1 cellular context compared by ENCODE assay signal in genomic region chr16:70427786-70428177, GRCh38.
TF ChIP-seq lines count a peak whose summit lies in the region.

No MANE protein-coding gene starts in this region.

TF ChIP-seq in HepG2, 621 proteins besides CTCF, POLR2A, EP300 and RAD21 (continued from another document):
- TF ChIP-seq AHDC1 (CRISPR knock-in tag; IDR thresholded peaks at IDR 0.05; ENCODE audit: borderline replicate concordance), result no peak
- no peak for TF ChIP-seq ZNF558 (CRISPR knock-in tag; IDR thresholded peaks at IDR 0.05; ENCODE audit: borderline replicate concordance)
- TF ChIP-seq ARID4A (CRISPR knock-in tag; IDR thresholded peaks at IDR 0.05; ENCODE audit: borderline replicate concordance), result no peak
- peak; percentile 45; the same call in 1 of the 2 replicates for TF ChIP-seq ZNF44 (CRISPR knock-in tag; IDR thresholded peaks at IDR 0.05)
- no peak for TF ChIP-seq ZNF256 (CRISPR knock-in tag; conservative IDR thresholded peaks at IDR 0.05)
- TF ChIP-seq ZNF280D (CRISPR knock-in tag; IDR thresholded peaks at IDR 0.05), result no peak
- TF ChIP-seq ZNF740 (CRISPR knock-in tag; IDR thresholded peaks at IDR 0.05), result no peak
- TF ChIP-seq HMGXB3 (CRISPR knock-in tag; IDR thresholded peaks at IDR 0.05; ENCODE audit: borderline replicate concordance), result no peak
- no peak for TF ChIP-seq FLYWCH1 (CRISPR knock-in tag; IDR thresholded peaks at IDR 0.05)
- TF ChIP-seq ZNF432 (CRISPR knock-in tag; IDR thresholded peaks at IDR 0.05; ENCODE audit: borderline replicate concordance), result no peak
- TF ChIP-seq ZNF878 (CRISPR knock-in tag; IDR thresholded peaks at IDR 0.05), result peak; percentile 73; the same call in 1 of the 2 replicates
- no peak for TF ChIP-seq ZNF3 (CRISPR knock-in tag; IDR thresholded peaks at IDR 0.05)
- no peak for TF ChIP-seq AKAP8 (CRISPR knock-in tag; IDR thresholded peaks at IDR 0.05)
- TF ChIP-seq BHLHE40 (IDR thresholded peaks at IDR 0.05; ENCODE audit: low read length), result no peak
- TF ChIP-seq PHF20 (CRISPR knock-in tag; IDR thresholded peaks at IDR 0.05), result peak; percentile 52; the same call in 1 of the 2 replicates
- no peak for TF ChIP-seq ZBTB4 (CRISPR knock-in tag; IDR thresholded peaks at IDR 0.05; ENCODE audit: borderline replicate concordance)
- TF ChIP-seq SRSF4 (IDR thresholded peaks at IDR 0.05; ENCODE audit: low read depth, low read length, poor library complexity, severe bottlenecking), result no peak
- no peak for TF ChIP-seq CBFB (CRISPR knock-in tag; IDR thresholded peaks at IDR 0.05)
- no peak for TF ChIP-seq NFKBIZ (CRISPR knock-in tag; IDR thresholded peaks at IDR 0.05)
- no peak for TF ChIP-seq ZNF609 (CRISPR knock-in tag; IDR thresholded peaks at IDR 0.05; ENCODE audit: borderline replicate concordance)
